8 cellular contexts compared by ENCODE assay signal in the genomic region with DNA sequence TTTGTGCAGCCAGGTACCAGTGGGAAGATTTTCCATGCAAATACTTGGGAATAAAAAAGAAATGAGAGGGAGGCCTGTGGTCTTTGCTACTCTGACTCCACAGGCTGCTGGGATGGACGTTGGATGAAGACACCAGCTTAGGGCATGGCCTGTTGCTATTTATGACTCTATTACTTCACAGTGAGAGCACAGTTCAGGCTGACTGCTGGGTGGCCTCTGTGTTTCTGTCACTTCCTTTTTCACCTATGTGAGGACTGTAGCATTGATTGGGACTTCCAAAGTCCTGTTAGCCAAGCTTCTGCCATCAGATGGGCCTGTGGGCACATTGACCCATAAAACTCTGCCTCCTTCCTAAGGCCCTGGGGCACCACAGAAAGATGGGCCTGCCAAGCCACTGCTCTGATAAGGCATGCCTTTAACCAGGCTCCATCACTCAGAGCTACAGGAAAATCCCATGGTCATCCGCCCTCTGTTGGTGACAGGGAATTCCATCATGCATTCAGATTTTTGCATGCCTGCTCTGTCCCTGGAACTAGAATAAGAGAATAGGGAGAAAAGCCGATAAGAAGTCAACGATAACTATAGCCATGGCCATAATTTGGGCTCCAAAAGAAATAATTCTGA.
DNase-seq lines count a peak whose midpoint lies in the region; ATAC-seq and TF ChIP-seq lines count a peak whose summit lies in the region.

No MANE protein-coding gene starts in this region.

- H3K27me3 ChIP-seq in GM06990 (replicated peaks; ENCODE audit: control insufficient read depth, insufficient read depth, low read length) (no peaks in the 10 kb centered on the region), brain microvascular endothelial cell (replicated peaks) (no peaks in the 10 kb centered on the region)

- no peak overlapping the region for H3K4me3 Mint-ChIP-seq in naive thymus-derived CD8-positive, alpha-beta T cell
- no peak overlapping the region for H3K4me3 Mint-ChIP-seq in activated CD4-positive, alpha-beta T cell treated with anti-CD3 and anti-CD28 coated beads for 36 hours

- CTCF ChIA-PET in activated CD4-positive, alpha-beta T cell treated with anti-CD3 and anti-CD28 coated beads for 36 hours (lab: Charles Lee): interaction anchor here (0.6 to 1.6 kb wide), 3 partner anchors 28 to 645 kb away, joined by 4 to 5 read pairs (median 4); no protein-coding TSS in a partner anchor

- TF ChIP-seq CTCF in GM06990 (IDR thresholded peaks at IDR 0.05; ENCODE audit: insufficient read depth, low read length, poor library complexity, severe bottlenecking): peak; percentile 28
- TF ChIP-seq CTCF in brain microvascular endothelial cell (IDR thresholded peaks at IDR 0.05; ENCODE audit: low read depth, low read length, missing control alignments): peak; percentile 77

- intact Hi-C loops in activated CD4-positive, alpha-beta T cell treated with anti-CD3 and anti-CD28 coated beads for 36 hours (cut with DNase I, micrococcal nuclease): no loop called here
- intact Hi-C loops in posterior vena cava (cut with DNase I): no loop called here

- in situ Hi-C loops in brain microvascular endothelial cell (cut with HindIII; ENCODE audit: low pct_ligation_motif_present, low sequenced_read_pairs): no loop called here

- H3K36me3 ChIP-seq in GM06990 (ENCODE audit: control insufficient read depth, insufficient read depth, low read length): peaks cover 26% of the 10 kb centered on the region
- H3K36me3 ChIP-seq in brain microvascular endothelial cell (replicated peaks): peaks cover 12% of the 10 kb centered on the region

- H3K27ac Mint-ChIP-seq in naive thymus-derived CD8-positive, alpha-beta T cell: peak overlapping the region in 7 of 10 donors; percentile 0 to 71 (median 57)
- H3K27ac Mint-ChIP-seq in activated CD4-positive, alpha-beta T cell treated with anti-CD3 and anti-CD28 coated beads for 36 hours: no peak overlapping the region

- H3K36me3 Mint-ChIP-seq in naive thymus-derived CD8-positive, alpha-beta T cell: peaks cover 5 to 90% (median 36%) of the 10 kb centered on the region in 3 donors
- H3K36me3 Mint-ChIP-seq in activated CD4-positive, alpha-beta T cell treated with anti-CD3 and anti-CD28 coated beads for 36 hours (ENCODE audit: low read depth): peaks cover 18% of the 10 kb centered on the region

- POLR2A ChIA-PET in naive thymus-derived CD8-positive, alpha-beta T cell (lab: Charles Lee): no interaction called here
- POLR2A ChIA-PET in activated CD4-positive, alpha-beta T cell treated with anti-CD3 and anti-CD28 coated beads for 36 hours (lab: Charles Lee): no interaction called here

- no peak overlapping the region for H3K4me3 ChIP-seq in GM06990 (replicated peaks; ENCODE audit: low read depth, low read length)
- H3K4me3 ChIP-seq in brain microvascular endothelial cell (ENCODE audit: low read depth, low read length): no peak overlapping the region

- no peaks in the 10 kb centered on the region for H3K27me3 Mint-ChIP-seq in naive thymus-derived CD8-positive, alpha-beta T cell
- H3K27me3 Mint-ChIP-seq in activated CD4-positive, alpha-beta T cell treated with anti-CD3 and anti-CD28 coated beads for 36 hours: no peaks in the 10 kb centered on the region

- no peaks in the 10 kb centered on the region for H3K9me3 Mint-ChIP-seq in naive thymus-derived CD8-positive, alpha-beta T cell
- no peaks in the 10 kb centered on the region for H3K9me3 Mint-ChIP-seq in activated CD4-positive, alpha-beta T cell treated with anti-CD3 and anti-CD28 coated beads for 36 hours (ENCODE audit: low read depth)

- no peak overlapping the region for H3K27ac ChIP-seq in brain microvascular endothelial cell

- no peak for ATAC-seq in naive thymus-derived CD8-positive, alpha-beta T cell
- no peak for ATAC-seq in activated CD4-positive, alpha-beta T cell treated with anti-CD3 and anti-CD28 coated beads for 36 hours
- ATAC-seq in HG02763 (IDR thresholded peaks at IDR 0.05; ENCODE audit: unreplicated experiment) (no peak), HG03039 (IDR thresholded peaks at IDR 0.05; ENCODE audit: unreplicated experiment) (no peak)

- no peak for DNase-seq in GM06990 (ENCODE audit: extremely low read depth, insufficient read length)
- DNase-seq in HuH-7.5 (ENCODE audit: low spot score): peak; percentile 32
- peak; percentile 38 for DNase-seq in brain microvascular endothelial cell
- DNase-seq in naive thymus-derived CD8-positive, alpha-beta T cell: no peak
- no peak for DNase-seq in activated CD4-positive, alpha-beta T cell treated with anti-CD3 and anti-CD28 coated beads for 36 hours
- DNase-seq in posterior vena cava (ENCODE audit: low spot score): no peak

- H3K4me1 Mint-ChIP-seq in naive thymus-derived CD8-positive, alpha-beta T cell: peaks cover 31 to 43% (median 40%) of the 10 kb centered on the region in 4 donors
- peaks cover 17% of the 10 kb centered on the region for H3K4me1 Mint-ChIP-seq in activated CD4-positive, alpha-beta T cell treated with anti-CD3 and anti-CD28 coated beads for 36 hours

Comparison
In these comparisons a context has a peak if more than half of its experiments do, and no peak if none do; other contexts are left out.
1. DNase-seq: peak in HuH-7.5 (single experiment) and brain microvascular endothelial cell (single experiment); none in GM06990 (single experiment), naive thymus-derived CD8-positive, alpha-beta T cell (0 of 10), activated CD4-positive, alpha-beta T cell treated with anti-CD3 and anti-CD28 coated beads for 36 hours (single experiment) and posterior vena cava (single experiment).